10 cellular contexts compared by ENCODE assay signal in genomic region chrX:74242050-74242449, GRCh38.
DNase-seq lines count a peak whose midpoint lies in the region; ATAC-seq, FAIRE-seq and TF ChIP-seq lines count a peak whose summit lies in the region.
"Had no signal": no experiment of that assay in that cellular context is flagged by ENCODE, and none has a peak within 500 bp of the region (broad histone marks: within the 10 kb centered on the region; RNA-seq: fewer than 3 reads in every experiment).

No MANE protein-coding gene starts in this region.

- intact Hi-C loops in activated T-helper 1 cell treated with anti-CD3 and anti-CD28 coated beads, Interleukin-12 subunit alpha, Interleukin-12 subunit beta, Interleukin-2, Interleukin-4 antibody, amounts not matched to agents 30 ng/mL and 10 ng/mL and 1 ng/mL, durations not matched to agents 14 hours and 24 hours and 36 hours (cut with micrococcal nuclease): no loop called here

- H3K9me3 Mint-ChIP-seq in stimulated activated naive CD8-positive, alpha-beta T cell treated with anti-CD3 and anti-CD28 coated beads, Interleukin-15, amount 100 ng/mL, for 72 hours: no peaks in the 10 kb centered on the region
- no peaks in the 10 kb centered on the region for H3K9me3 Mint-ChIP-seq in activated T-helper 1 cell treated with anti-CD3 and anti-CD28 coated beads, Interleukin-12 subunit alpha, Interleukin-12 subunit beta, Interleukin-2, Interleukin-4 antibody, amounts not matched to agents 30 ng/mL and 10 ng/mL and 1 ng/mL, durations not matched to agents 14 hours and 24 hours and 36 hours
- H3K9me3 Mint-ChIP-seq: activated CD8-positive, alpha-beta T cell treated with anti-CD3 and anti-CD28 coated beads for 36 hours had no signal

- no peak for TF ChIP-seq CTCF in cardiac fibroblast (IDR thresholded peaks at IDR 0.05; ENCODE audit: low read depth, low read length)

- H3K4me3 ChIP-seq in cardiac fibroblast (replicated peaks in 1 of 2; ENCODE audit: low read depth in 2 of 2, low read length in 2 of 2): no peak overlapping the region

- FAIRE-seq in urothelium cell line (lab: Jason Lieb, UNC): no peak

- no peaks in the 10 kb centered on the region for H3K4me1 Mint-ChIP-seq in stimulated activated naive CD8-positive, alpha-beta T cell treated with anti-CD3 and anti-CD28 coated beads, Interleukin-15, amount 100 ng/mL, for 72 hours
- H3K4me1 Mint-ChIP-seq in activated T-helper 1 cell treated with anti-CD3 and anti-CD28 coated beads, Interleukin-12 subunit alpha, Interleukin-12 subunit beta, Interleukin-2, Interleukin-4 antibody, amounts not matched to agents 30 ng/mL and 10 ng/mL and 1 ng/mL, durations not matched to agents 14 hours and 24 hours and 36 hours (ENCODE audit: low read depth): no peaks in the 10 kb centered on the region

- peak overlapping the region; percentile 34 to 87 for H3K27ac Mint-ChIP-seq in stimulated activated naive CD8-positive, alpha-beta T cell treated with anti-CD3 and anti-CD28 coated beads, Interleukin-15, amount 100 ng/mL, for 72 hours
- no peak overlapping the region for H3K27ac Mint-ChIP-seq in activated T-helper 1 cell treated with anti-CD3 and anti-CD28 coated beads, Interleukin-12 subunit alpha, Interleukin-12 subunit beta, Interleukin-2, Interleukin-4 antibody, amounts not matched to agents 30 ng/mL and 10 ng/mL and 1 ng/mL, durations not matched to agents 14 hours and 24 hours and 36 hours
- H3K27ac Mint-ChIP-seq: activated CD8-positive, alpha-beta T cell treated with anti-CD3 and anti-CD28 coated beads for 36 hours had no signal

- ATAC-seq in stimulated activated naive CD8-positive, alpha-beta T cell treated with anti-CD3 and anti-CD28 coated beads, Interleukin-15, amount 100 ng/mL, for 72 hours: no peak
- no peak for ATAC-seq in stimulated activated naive CD8-positive, alpha-beta T cell treated with anti-CD3 and anti-CD28 coated beads, Interleukin-15, Interleukin-2, amounts not matched to agents 100 U/mL and 50 U/mL, for 24 hours
- ATAC-seq in GM21717 (IDR thresholded peaks at IDR 0.05; ENCODE audit: unreplicated experiment): no peak
- ATAC-seq: activated CD8-positive, alpha-beta T cell treated with anti-CD3 and anti-CD28 coated beads for 36 hours had no signal

- H3K27me3 Mint-ChIP-seq in stimulated activated naive CD8-positive, alpha-beta T cell treated with anti-CD3 and anti-CD28 coated beads, Interleukin-15, amount 100 ng/mL, for 72 hours: no peaks in the 10 kb centered on the region
- no peaks in the 10 kb centered on the region for H3K27me3 Mint-ChIP-seq in activated T-helper 1 cell treated with anti-CD3 and anti-CD28 coated beads, Interleukin-12 subunit alpha, Interleukin-12 subunit beta, Interleukin-2, Interleukin-4 antibody, amounts not matched to agents 30 ng/mL and 10 ng/mL and 1 ng/mL, durations not matched to agents 14 hours and 24 hours and 36 hours (ENCODE audit: insufficient read depth)
- H3K27me3 Mint-ChIP-seq: activated CD8-positive, alpha-beta T cell treated with anti-CD3 and anti-CD28 coated beads for 36 hours had no signal

- no peak overlapping the region for H3K4me3 Mint-ChIP-seq in stimulated activated naive CD8-positive, alpha-beta T cell treated with anti-CD3 and anti-CD28 coated beads, Interleukin-15, amount 100 ng/mL, for 72 hours
- H3K4me3 Mint-ChIP-seq in activated T-helper 1 cell treated with anti-CD3 and anti-CD28 coated beads, Interleukin-12 subunit alpha, Interleukin-12 subunit beta, Interleukin-2, Interleukin-4 antibody, amounts not matched to agents 30 ng/mL and 10 ng/mL and 1 ng/mL, durations not matched to agents 14 hours and 24 hours and 36 hours: no peak overlapping the region
- H3K4me3 Mint-ChIP-seq: activated CD8-positive, alpha-beta T cell treated with anti-CD3 and anti-CD28 coated beads for 36 hours had no signal

- DNase-seq in stimulated activated naive CD8-positive, alpha-beta T cell treated with anti-CD3 and anti-CD28 coated beads, Interleukin-15, amount 100 ng/mL, for 72 hours: no peak
- no peak for DNase-seq in stimulated activated naive CD8-positive, alpha-beta T cell treated with anti-CD3 and anti-CD28 coated beads, Interleukin-15, Interleukin-2, amounts not matched to agents 100 U/mL and 50 U/mL, for 24 hours
- DNase-seq in cardiac fibroblast (ENCODE audit: low read depth in 2 of 2): peak; percentile 49 to 62
- DNase-seq in iris pigment epithelial cell (ENCODE audit: low read depth): peak; percentile 87
- peak; percentile 3 for DNase-seq in urothelium cell line (ENCODE audit: low spot score)
- DNase-seq in NK-92 treated with Interleukin-12 subunit alpha and Interleukin-12 subunit beta, amount 100 ng/mL, for 24 hours (lab: John Stamatoyannopoulos, UW): no peak
- DNase-seq in activated T-helper 1 cell treated with anti-CD3 and anti-CD28 coated beads, Interleukin-12 subunit alpha, Interleukin-12 subunit beta, Interleukin-2, Interleukin-4 antibody, amounts not matched to agents 30 ng/mL and 10 ng/mL and 1 ng/mL, durations not matched to agents 14 hours and 24 hours and 36 hours (ENCODE audit: low spot score): no peak
- DNase-seq: activated CD8-positive, alpha-beta T cell treated with anti-CD3 and anti-CD28 coated beads for 36 hours; stimulated activated CD8-positive, alpha-beta memory T cell treated with anti-CD3 and anti-CD28 coated beads, Interleukin-4, amount 100 ng/mL, for 48 hours had no signal

- peaks cover 16% of the 10 kb centered on the region for H3K36me3 Mint-ChIP-seq in activated T-helper 1 cell treated with anti-CD3 and anti-CD28 coated beads, Interleukin-12 subunit alpha, Interleukin-12 subunit beta, Interleukin-2, Interleukin-4 antibody, amounts not matched to agents 30 ng/mL and 10 ng/mL and 1 ng/mL, durations not matched to agents 14 hours and 24 hours and 36 hours (ENCODE audit: low read depth)

Comparison
In these comparisons a context has a peak if more than half of its experiments do, and no peak if none do; other contexts are left out.
1. DNase-seq: peak in cardiac fibroblast (2 of 2), iris pigment epithelial cell (single experiment) and urothelium cell line (single experiment); none in stimulated activated naive CD8-positive, alpha-beta T cell treated with anti-CD3 and anti-CD28 coated beads, Interleukin-15, amount 100 ng/mL, for 72 hours (0 of 2), stimulated activated naive CD8-positive, alpha-beta T cell treated with anti-CD3 and anti-CD28 coated beads, Interleukin-15, Interleukin-2, amounts not matched to agents 100 U/mL and 50 U/mL, for 24 hours (single experiment), NK-92 treated with Interleukin-12 subunit alpha and Interleukin-12 subunit beta, amount 100 ng/mL, for 24 hours (single experiment) and activated T-helper 1 cell treated with anti-CD3 and anti-CD28 coated beads, Interleukin-12 subunit alpha, Interleukin-12 subunit beta, Interleukin-2, Interleukin-4 antibody, amounts not matched to agents 30 ng/mL and 10 ng/mL and 1 ng/mL, durations not matched to agents 14 hours and 24 hours and 36 hours (single experiment).